ENCODE assay signal across 1 cellular context in the genomic region with DNA sequence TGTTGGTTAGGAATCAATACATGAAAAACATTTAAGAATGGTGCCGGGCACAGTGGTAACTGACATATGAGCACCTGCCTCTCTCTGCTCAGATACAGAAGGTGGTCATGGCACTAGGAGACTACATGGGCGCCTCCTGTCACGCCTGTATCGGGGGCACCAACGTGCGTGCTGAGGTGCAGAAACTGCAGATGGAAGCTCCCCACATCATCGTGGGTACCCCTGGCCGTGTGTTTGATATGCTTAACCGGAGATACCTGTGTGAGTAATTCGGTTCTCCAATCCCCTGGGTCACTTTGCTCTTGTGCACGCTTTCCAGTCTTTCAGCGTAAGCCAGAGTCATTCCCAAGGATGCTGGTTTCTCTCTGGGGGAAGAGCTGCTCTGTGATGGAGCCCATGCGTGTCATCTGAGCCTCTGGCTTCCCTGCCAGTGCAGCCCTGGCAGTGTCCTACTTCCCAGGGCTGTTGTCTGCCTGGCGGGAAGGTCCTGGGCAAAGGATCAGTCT.
TF ChIP-seq lines count a peak whose summit lies in the region.

No MANE protein-coding gene starts in this region.

TF ChIP-seq in SK-N-SH, 30 proteins besides CTCF, POLR2A, EP300 and RAD21 (continued from another document):
- TF ChIP-seq, protein P1, sequence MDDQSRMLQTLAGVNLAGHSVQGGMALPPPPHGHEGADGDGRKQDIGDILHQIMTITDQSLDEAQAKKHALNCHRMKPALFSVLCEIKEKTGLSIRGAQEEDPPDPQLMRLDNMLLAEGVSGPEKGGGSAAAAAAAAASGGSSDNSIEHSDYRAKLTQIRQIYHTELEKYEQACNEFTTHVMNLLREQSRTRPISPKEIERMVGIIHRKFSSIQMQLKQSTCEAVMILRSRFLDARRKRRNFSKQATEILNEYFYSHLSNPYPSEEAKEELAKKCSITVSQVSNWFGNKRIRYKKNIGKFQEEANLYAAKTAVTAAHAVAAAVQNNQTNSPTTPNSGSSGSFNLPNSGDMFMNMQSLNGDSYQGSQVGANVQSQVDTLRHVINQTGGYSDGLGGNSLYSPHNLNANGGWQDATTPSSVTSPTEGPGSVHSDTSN (IDR thresholded peaks at IDR 0.05) = no peak
- TF ChIP-seq TAF1 (IDR thresholded peaks at IDR 0.05; ENCODE audit: borderline replicate concordance, low read depth, low read length) (no peak), GABPA (IDR thresholded peaks at IDR 0.05; ENCODE audit: low read depth) (no peak), NFIC (IDR thresholded peaks at IDR 0.05; ENCODE audit: borderline replicate concordance) (no peak), SIN3A (IDR thresholded peaks at IDR 0.05; ENCODE audit: borderline replicate concordance, low read depth, low read length) (no peak), JUND (IDR thresholded peaks at IDR 0.05) (no peak), RXRA (IDR thresholded peaks at IDR 0.05; ENCODE audit: borderline replicate concordance, low read depth) (no peak), GATA2 (CRISPR knock-in tag; IDR thresholded peaks at IDR 0.05) (no peak), FOXJ3 (CRISPR knock-in tag; IDR thresholded peaks at IDR 0.05) (no peak), YY1 (IDR thresholded peaks at IDR 0.05; ENCODE audit: low read depth) (no peak), CHD2 (IDR thresholded peaks at IDR 0.05; ENCODE audit: low read length, partially characterized antibody) (no peak), RCOR1 (IDR thresholded peaks at IDR 0.05; ENCODE audit: low read length) (no peak), TEAD4 (IDR thresholded peaks at IDR 0.05; ENCODE audit: borderline replicate concordance, insufficient read depth) (no peak)
- TF ChIP-seq, protein P2, sequence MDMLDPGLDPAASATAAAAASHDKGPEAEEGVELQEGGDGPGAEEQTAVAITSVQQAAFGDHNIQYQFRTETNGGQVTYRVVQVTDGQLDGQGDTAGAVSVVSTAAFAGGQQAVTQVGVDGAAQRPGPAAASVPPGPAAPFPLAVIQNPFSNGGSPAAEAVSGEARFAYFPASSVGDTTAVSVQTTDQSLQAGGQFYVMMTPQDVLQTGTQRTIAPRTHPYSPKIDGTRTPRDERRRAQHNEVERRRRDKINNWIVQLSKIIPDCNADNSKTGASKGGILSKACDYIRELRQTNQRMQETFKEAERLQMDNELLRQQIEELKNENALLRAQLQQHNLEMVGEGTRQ (IDR thresholded peaks at IDR 0.05; ENCODE audit: borderline replicate concordance, low read depth, low read length) = no peak
- TF ChIP-seq, protein P3, sequence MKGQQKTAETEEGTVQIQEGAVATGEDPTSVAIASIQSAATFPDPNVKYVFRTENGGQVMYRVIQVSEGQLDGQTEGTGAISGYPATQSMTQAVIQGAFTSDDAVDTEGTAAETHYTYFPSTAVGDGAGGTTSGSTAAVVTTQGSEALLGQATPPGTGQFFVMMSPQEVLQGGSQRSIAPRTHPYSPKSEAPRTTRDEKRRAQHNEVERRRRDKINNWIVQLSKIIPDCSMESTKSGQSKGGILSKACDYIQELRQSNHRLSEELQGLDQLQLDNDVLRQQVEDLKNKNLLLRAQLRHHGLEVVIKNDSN (IDR thresholded peaks at IDR 0.05; ENCODE audit: borderline replicate concordance, low read depth) = no peak
- TF ChIP-seq, protein P4, sequence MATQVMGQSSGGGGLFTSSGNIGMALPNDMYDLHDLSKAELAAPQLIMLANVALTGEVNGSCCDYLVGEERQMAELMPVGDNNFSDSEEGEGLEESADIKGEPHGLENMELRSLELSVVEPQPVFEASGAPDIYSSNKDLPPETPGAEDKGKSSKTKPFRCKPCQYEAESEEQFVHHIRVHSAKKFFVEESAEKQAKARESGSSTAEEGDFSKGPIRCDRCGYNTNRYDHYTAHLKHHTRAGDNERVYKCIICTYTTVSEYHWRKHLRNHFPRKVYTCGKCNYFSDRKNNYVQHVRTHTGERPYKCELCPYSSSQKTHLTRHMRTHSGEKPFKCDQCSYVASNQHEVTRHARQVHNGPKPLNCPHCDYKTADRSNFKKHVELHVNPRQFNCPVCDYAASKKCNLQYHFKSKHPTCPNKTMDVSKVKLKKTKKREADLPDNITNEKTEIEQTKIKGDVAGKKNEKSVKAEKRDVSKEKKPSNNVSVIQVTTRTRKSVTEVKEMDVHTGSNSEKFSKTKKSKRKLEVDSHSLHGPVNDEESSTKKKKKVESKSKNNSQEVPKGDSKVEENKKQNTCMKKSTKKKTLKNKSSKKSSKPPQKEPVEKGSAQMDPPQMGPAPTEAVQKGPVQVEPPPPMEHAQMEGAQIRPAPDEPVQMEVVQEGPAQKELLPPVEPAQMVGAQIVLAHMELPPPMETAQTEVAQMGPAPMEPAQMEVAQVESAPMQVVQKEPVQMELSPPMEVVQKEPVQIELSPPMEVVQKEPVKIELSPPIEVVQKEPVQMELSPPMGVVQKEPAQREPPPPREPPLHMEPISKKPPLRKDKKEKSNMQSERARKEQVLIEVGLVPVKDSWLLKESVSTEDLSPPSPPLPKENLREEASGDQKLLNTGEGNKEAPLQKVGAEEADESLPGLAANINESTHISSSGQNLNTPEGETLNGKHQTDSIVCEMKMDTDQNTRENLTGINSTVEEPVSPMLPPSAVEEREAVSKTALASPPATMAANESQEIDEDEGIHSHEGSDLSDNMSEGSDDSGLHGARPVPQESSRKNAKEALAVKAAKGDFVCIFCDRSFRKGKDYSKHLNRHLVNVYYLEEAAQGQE (IDR thresholded peaks at IDR 0.05; ENCODE audit: low read depth, low read length) = no peak
